18 cellular contexts compared by ENCODE assay signal in genomic region chr3:143152043-143152442, GRCh38. TPM values are rescaled to one million over a fixed set of nuclear protein-coding genes. Genes with fewer than 3 reads are reported as not detected.
A peak's percentile ranks its signal among the peaks of the same experiment; 100 is the strongest.
DNase-seq lines count a peak whose midpoint lies in the region; ATAC-seq, FAIRE-seq and TF ChIP-seq lines count a peak whose summit lies in the region.
"Had no signal": no experiment of that assay in that cellular context is flagged by ENCODE, and none has a peak within 500 bp of the region (broad histone marks: within the 10 kb centered on the region; RNA-seq: fewer than 3 reads in every experiment).

No MANE protein-coding gene starts in this region.

- TF ChIP-seq POLR2A in GM12891 (IDR thresholded peaks at IDR 0.05; ENCODE audit: low read depth, low read length): no peak

- H3K4me1 Mint-ChIP-seq in GM23338 (0 out of 3 replicates have a peak, but pooled peaks cover under 1% of the 10 kb centered on the region), T-helper 17 cell (peaks cover 3% of the 10 kb centered on the region), nephron (peaks cover 34% of the 10 kb centered on the region)

- H3K4me2 ChIP-seq in GM23338: no peak overlapping the region

- no peaks in the 10 kb centered on the region for H3K36me3 Mint-ChIP-seq in GM23338 (ENCODE audit: low read depth)
- H3K36me3 Mint-ChIP-seq in T-helper 17 cell (ENCODE audit: low read depth): no peaks in the 10 kb centered on the region
- H3K36me3 Mint-ChIP-seq in nephron (ENCODE audit: low read depth): no peaks in the 10 kb centered on the region
- H3K36me3 Mint-ChIP-seq: CD4-positive, CD25-positive, alpha-beta regulatory T cell had no signal

- peaks cover 4% of the 10 kb centered on the region; the same call in 1 of the 2 replicates for H3K9me2 ChIP-seq in GM23338 (ENCODE audit: insufficient read depth)

- H3K27ac Mint-ChIP-seq in GM23338: no peak overlapping the region
- peak overlapping the region; percentile 59 for H3K27ac Mint-ChIP-seq in T-helper 17 cell
- peak overlapping the region in 2 of 3 experiments; percentile 21 to 77 for H3K27ac Mint-ChIP-seq in nephron
- H3K27ac Mint-ChIP-seq: CD4-positive, CD25-positive, alpha-beta regulatory T cell had no signal

- H3K4me3 Mint-ChIP-seq in GM23338 (no peak overlapping the region), T-helper 17 cell (no peak overlapping the region), nephron (no peak overlapping the region)
- H3K4me3 Mint-ChIP-seq: CD4-positive, CD25-positive, alpha-beta regulatory T cell had no signal

- H3F3A ChIP-seq in GM23338 (replicated peaks; ENCODE audit: low read depth): no peaks in the 10 kb centered on the region

- H4K20me1 ChIP-seq in GM23338 (replicated peaks; ENCODE audit: insufficient read depth): no peaks in the 10 kb centered on the region

- no peak for DNase-seq in GM12891 (ENCODE audit: insufficient read length, low spot score)
- DNase-seq in GM23338 (ENCODE audit: low spot score): no peak
- no peak for DNase-seq in T-helper 17 cell
- no peak for DNase-seq in cerebellar cortex (ENCODE audit: low spot score)
- no peak for DNase-seq in KG1 (lab: John Stamatoyannopoulos, UW)
- DNase-seq: COR-L47, DMS79 treated with DMSO at 0.1 percent for 48 hours, NCI-H1092 treated with DMSO at 0.1 percent for 48 hours, NCI-H1436 treated with DMSO at 0.1 percent for 48 hours, NCI-H2029, NCI-H2171, NCI-H345, NCI-H524, NCI-H774 had no signal

- peak; percentile 5 for FAIRE-seq in GM12891 (lab: Jason Lieb, UNC)

- H3K27me3 ChIP-seq in GM23338 (ENCODE audit: insufficient read depth): no peaks in the 10 kb centered on the region
- H3K27me3 ChIP-seq: SJSA1 had no signal

- H3K4me3 ChIP-seq in GM23338: no peak overlapping the region
- H3K4me3 ChIP-seq: SJSA1 had no signal

- H3K27me3 Mint-ChIP-seq in GM23338 (ENCODE audit: insufficient read depth, low read depth, poor library complexity): no peaks in the 10 kb centered on the region
- H3K27me3 Mint-ChIP-seq in T-helper 17 cell: no peaks in the 10 kb centered on the region
- H3K27me3 Mint-ChIP-seq in nephron (ENCODE audit: low read depth): peaks cover 10% of the 10 kb centered on the region
- H3K27me3 Mint-ChIP-seq: CD4-positive, CD25-positive, alpha-beta regulatory T cell had no signal

- no peaks in the 10 kb centered on the region for H3K36me3 ChIP-seq in GM23338 (ENCODE audit: insufficient read depth)
- H3K36me3 ChIP-seq: SJSA1 had no signal

- no peaks in the 10 kb centered on the region for H3K79me2 ChIP-seq in GM23338 (replicated peaks; ENCODE audit: insufficient read depth)

- H3K9me3 Mint-ChIP-seq in GM23338 (no peaks in the 10 kb centered on the region), nephron (no peaks in the 10 kb centered on the region)

- no peaks in the 10 kb centered on the region for H3K9me3 ChIP-seq in T-helper 17 cell (ENCODE audit: control insufficient read depth, low read length, poor library complexity, severe bottlenecking)
- H3K9me3 ChIP-seq: SJSA1 had no signal

- no peak overlapping the region for H3K27ac ChIP-seq in GM23338 (ENCODE audit: low read depth)
- H3K27ac ChIP-seq: SJSA1 had no signal

- peak overlapping the region; percentile 38; the same call in 1 of the 2 replicates for H2AFZ ChIP-seq in GM23338

- ATAC-seq in GM23338 (no peak), T-helper 17 cell (no peak), HG02884 (IDR thresholded peaks at IDR 0.05; ENCODE audit: unreplicated experiment) (no peak)

- no peaks in the 10 kb centered on the region for H3K4me1 ChIP-seq in GM23338 (ENCODE audit: insufficient read depth)
- H3K4me1 ChIP-seq: SJSA1 had no signal

- TF ChIP-seq CTCF in GM23338 (conservative IDR thresholded peaks at IDR 0.05; ENCODE audit: low read depth in 2 of 2) (no peak), nephron (IDR thresholded peaks at IDR 0.05; ENCODE audit: unreplicated experiment in 3 of 3) (no peak)

TF ChIP-seq in GM12891, 5 proteins besides CTCF, POLR2A, EP300 and RAD21:
- TF ChIP-seq POU2F2 (IDR thresholded peaks at IDR 0.05; ENCODE audit: low read depth, low read length) (no peak), POLR2AphosphoS5 (IDR thresholded peaks at IDR 0.05; ENCODE audit: low read depth, low read length) (no peak), SPI1 (IDR thresholded peaks at IDR 0.05; ENCODE audit: low read depth, low read length) (no peak), TAF1 (IDR thresholded peaks at IDR 0.05; ENCODE audit: low read depth, low read length) (no peak), PAX5 (IDR thresholded peaks at IDR 0.05; ENCODE audit: insufficient read depth, low read length, severe bottlenecking) (no peak)

TF ChIP-seq in GM23338, 12 proteins besides CTCF, POLR2A, EP300 and RAD21 (continues in another document):
- TF ChIP-seq STAT1 (IDR thresholded peaks at IDR 0.05; ENCODE audit: unreplicated experiment) (no peak), POLR2AphosphoS5 (IDR thresholded peaks at IDR 0.05; ENCODE audit: low read depth) (no peak), EZH2phosphoT487 (IDR thresholded peaks at IDR 0.05; ENCODE audit: unreplicated experiment) (no peak), ZNF114 (CRISPR knock-in tag; IDR thresholded peaks at IDR 0.05) (no peak), NANOG (IDR thresholded peaks at IDR 0.05; ENCODE audit: borderline replicate concordance) (no peak), ZNF462 (CRISPR knock-in tag; IDR thresholded peaks at IDR 0.05) (no peak), ETS1 (IDR thresholded peaks at IDR 0.05) (no peak)

RNA-seq across cellular contexts. Expression of gene CHST2, which starts 32.5 kb away (rescaled TPM):
- polyA plus RNA-seq in GM12891 (2012; ENCODE audit: low read depth, missing spikeins): 21.8 TPM
- total RNA-seq in GM23338 (2014; rRNA removed; shearing (Covaris generic)): 23.5 and 28.3 TPM in 2 replicates
- polyA plus RNA-seq in GM23338 (2016; fragmentation: Nextera tagmentation; extraction: Ambion mirVana): 4.1 and 4.3 TPM in 2 replicates
- 1 to 10 TPM; 1.8 to 2.2 TPM for total RNA-seq in T-helper 17 cell
